Comparison of ENCODE assay signal across 8 cellular contexts in the genomic region with DNA sequence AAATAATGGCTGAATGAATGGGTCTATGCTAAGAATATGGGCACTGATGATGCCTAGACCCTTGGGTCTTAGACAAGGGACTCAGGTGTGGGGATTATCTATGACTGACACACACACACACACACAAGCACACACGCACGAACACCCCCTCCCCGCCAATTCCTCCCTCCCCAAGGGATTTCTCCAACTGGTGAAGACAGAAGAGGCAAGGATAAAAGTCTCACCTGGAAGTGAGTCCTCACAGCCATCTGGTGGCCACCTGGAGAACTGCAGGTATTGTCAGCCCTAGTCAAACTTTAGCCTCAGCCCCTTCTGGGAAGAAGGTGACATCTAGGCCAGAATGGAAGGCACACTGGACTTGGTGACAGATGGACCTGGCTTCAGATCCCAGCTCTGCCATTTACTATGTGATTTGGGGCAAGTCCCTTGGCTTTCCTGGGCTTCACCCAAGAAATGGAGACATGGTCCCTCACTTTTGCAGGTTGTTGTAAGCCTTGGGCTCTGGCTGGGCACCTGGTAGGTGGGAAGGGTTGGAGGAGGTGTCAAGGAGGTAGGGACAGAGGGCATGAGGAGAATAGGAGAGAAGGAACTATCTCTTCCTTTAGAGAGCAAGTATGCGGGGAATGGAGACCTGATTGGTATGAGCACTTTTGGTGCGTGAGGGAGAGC. TPM values are rescaled to one million over a fixed set of nuclear protein-coding genes. Genes with fewer than 3 reads are reported as not detected.
DNase-seq lines count a peak whose midpoint lies in the region; ATAC-seq and TF ChIP-seq lines count a peak whose summit lies in the region.

No MANE protein-coding gene starts in this region.

- H3K27ac ChIP-seq in GM23248 = no peak overlapping the region

- no peaks in the 10 kb centered on the region for H3K36me3 Mint-ChIP-seq in activated T-cell treated with anti-CD3 and anti-CD28 coated beads, Interleukin-2, amount 50 U/mL, for 72 hours (ENCODE audit: insufficient read depth in 2 of 2)

- 48 to 63% methylated on average over 4 to 5 of the region's 5 CpGs for WGBS in GM23248 (ENCODE audit: low coverage in 1 of 2, low lambda C conversion rate in 2 of 2, missing lambda C conversion rate in 2 of 2), 2 experiments

- ATAC-seq in activated T-cell treated with anti-CD3 and anti-CD28 coated beads, Interleukin-2, amount 50 U/mL, for 72 hours (replicated peaks in 1 of 2) = no peak
- no peak for ATAC-seq in GM18909 (IDR thresholded peaks at IDR 0.05; ENCODE audit: poor library complexity, unreplicated experiment)
- no peak for ATAC-seq in GM19395 (IDR thresholded peaks at IDR 0.05; ENCODE audit: unreplicated experiment)

- DNase-seq in Ammon's horn (ENCODE audit: low spot score) = peak; percentile 48
- peak; percentile 39 for DNase-seq in GM23248
- DNase-seq in OCI-M1 (lab: John Stamatoyannopoulos, UW) = peak; percentile 67
- DNase-seq in activated T-cell treated with anti-CD3 and anti-CD28 coated beads, Interleukin-2, amount 50 U/mL, for 72 hours = peak; percentile 78 to 79
- DNase-seq in foreskin fibroblast = peak in 1 of 2 donors; percentile 56
- peak; percentile 40 for DNase-seq in renal cortical epithelial cell (ENCODE audit: low read depth)

- H4K20me1 ChIP-seq in GM23248 (ENCODE audit: insufficient read depth) = no peaks in the 10 kb centered on the region

- H2AFZ ChIP-seq in GM23248 = no peak overlapping the region

- H3K9me3 ChIP-seq in GM23248 (ENCODE audit: low read depth) = no peaks in the 10 kb centered on the region

- no peaks in the 10 kb centered on the region for H3K27me3 ChIP-seq in GM23248 (replicated peaks; ENCODE audit: insufficient read depth)

- in situ Hi-C loops in GM23248 (cut with MboI) = no loop called here

- no peaks in the 10 kb centered on the region for H3K36me3 ChIP-seq in GM23248 (ENCODE audit: low read depth)

- no peaks in the 10 kb centered on the region; the same call in 1 of the 2 replicates for H3F3A ChIP-seq in GM23248 (ENCODE audit: insufficient read depth)

- no peak overlapping the region for H3K4me3 ChIP-seq in GM23248
- no peak overlapping the region for H3K4me3 ChIP-seq in foreskin fibroblast (ENCODE audit: low read depth in 1 of 2, low read length in 2 of 2)

- H3K9me3 Mint-ChIP-seq in activated T-cell treated with anti-CD3 and anti-CD28 coated beads, Interleukin-2, amount 50 U/mL, for 72 hours = no peaks in the 10 kb centered on the region

- H3K4me1 Mint-ChIP-seq in activated T-cell treated with anti-CD3 and anti-CD28 coated beads, Interleukin-2, amount 50 U/mL, for 72 hours (ENCODE audit: low read depth) = peaks cover 23% of the 10 kb centered on the region

- H3K9ac ChIP-seq in GM23248 = no peak overlapping the region

- no peaks in the 10 kb centered on the region for H3K79me2 ChIP-seq in GM23248 (ENCODE audit: insufficient read depth)

- peaks cover 10% of the 10 kb centered on the region for H3K27me3 Mint-ChIP-seq in activated T-cell treated with anti-CD3 and anti-CD28 coated beads, Interleukin-2, amount 50 U/mL, for 72 hours (ENCODE audit: low read depth)

- peak; percentile 80 for TF ChIP-seq CTCF in foreskin fibroblast (IDR thresholded peaks at IDR 0.05; ENCODE audit: low read depth, low read length)

- H3K4me2 ChIP-seq in GM23248 (ENCODE audit: unreplicated experiment) = no peak overlapping the region

- peaks cover 6% of the 10 kb centered on the region; the same call in 1 of the 2 replicates for H3K4me1 ChIP-seq in GM23248 (ENCODE audit: insufficient read depth)

- H3K27ac Mint-ChIP-seq in activated T-cell treated with anti-CD3 and anti-CD28 coated beads, Interleukin-2, amount 50 U/mL, for 72 hours = no peak overlapping the region

- no peaks in the 10 kb centered on the region for H3K9me2 ChIP-seq in GM23248 (ENCODE audit: insufficient read depth)

- H3K4me3 Mint-ChIP-seq in activated T-cell treated with anti-CD3 and anti-CD28 coated beads, Interleukin-2, amount 50 U/mL, for 72 hours = no peak overlapping the region

RNA-seq across cellular contexts. Expression of gene GPR3, which starts 4.0 kb away (rescaled TPM):
- total RNA-seq in GM23248 (2014; rRNA removed; shearing (Covaris generic)) = 0.32 and 0.38 TPM in 2 replicates
- 1.6 and 1.8 TPM in 2 replicates for polyA plus RNA-seq in GM23248 (2016; fragmentation: Nextera tagmentation; extraction: Ambion mirVana)
- under 1 TPM; 0.81 to 0.91 TPM for total RNA-seq in activated T-cell treated with anti-CD3 and anti-CD28 coated beads, Interleukin-2, amount 50 U/mL, for 72 hours
- 0.25 TPM in 1 of 2 replicates, not detected in the other for total RNA-seq in renal cortical epithelial cell

RNA-seq across cellular contexts. Expression of gene CD164L2, which starts 5.3 kb away (rescaled TPM):
- not detected in 2 replicates for total RNA-seq in GM23248 (2014; rRNA removed; shearing (Covaris generic))
- not detected in 2 replicates for polyA plus RNA-seq in GM23248 (2016; fragmentation: Nextera tagmentation; extraction: Ambion mirVana)
- total RNA-seq in activated T-cell treated with anti-CD3 and anti-CD28 coated beads, Interleukin-2, amount 50 U/mL, for 72 hours = not detected
- not detected in 2 replicates for total RNA-seq in renal cortical epithelial cell

RNA-seq across cellular contexts. Expression of gene FCN3, which starts 13.8 kb away (rescaled TPM):
- total RNA-seq in GM23248 (2014; rRNA removed; shearing (Covaris generic)) = not detected in 2 replicates
- polyA plus RNA-seq in GM23248 (2016; fragmentation: Nextera tagmentation; extraction: Ambion mirVana) = not detected in 2 replicates
- total RNA-seq in activated T-cell treated with anti-CD3 and anti-CD28 coated beads, Interleukin-2, amount 50 U/mL, for 72 hours = not detected
- not detected in 2 replicates for total RNA-seq in renal cortical epithelial cell

RNA-seq across cellular contexts. Expression of gene MAP3K6, which starts 21.7 kb away (rescaled TPM):
- 31.5 and 40.3 TPM in 2 replicates for total RNA-seq in GM23248 (2014; rRNA removed; shearing (Covaris generic))
- 13.7 and 17.9 TPM in 2 replicates for polyA plus RNA-seq in GM23248 (2016; fragmentation: Nextera tagmentation; extraction: Ambion mirVana)
- 10 to 100 TPM in 1 of 2 donors, 1 to 10 TPM in 1; 8.3 to 10.4 TPM for total RNA-seq in activated T-cell treated with anti-CD3 and anti-CD28 coated beads, Interleukin-2, amount 50 U/mL, for 72 hours
- 14.8 and 15.8 TPM in 2 replicates for total RNA-seq in renal cortical epithelial cell

RNA-seq across cellular contexts. Expression of gene SYTL1, which starts 46.6 kb away (rescaled TPM):
- not detected in 2 replicates for total RNA-seq in GM23248 (2014; rRNA removed; shearing (Covaris generic))
- not detected in 2 replicates for polyA plus RNA-seq in GM23248 (2016; fragmentation: Nextera tagmentation; extraction: Ambion mirVana)
- total RNA-seq in activated T-cell treated with anti-CD3 and anti-CD28 coated beads, Interleukin-2, amount 50 U/mL, for 72 hours = 10 to 100 TPM; 73.1 to 89.9 TPM
- 9.0 and 25.4 TPM in 2 replicates for total RNA-seq in renal cortical epithelial cell
